Comparison of ENCODE assay signal across 21 cellular contexts in the genomic region with DNA sequence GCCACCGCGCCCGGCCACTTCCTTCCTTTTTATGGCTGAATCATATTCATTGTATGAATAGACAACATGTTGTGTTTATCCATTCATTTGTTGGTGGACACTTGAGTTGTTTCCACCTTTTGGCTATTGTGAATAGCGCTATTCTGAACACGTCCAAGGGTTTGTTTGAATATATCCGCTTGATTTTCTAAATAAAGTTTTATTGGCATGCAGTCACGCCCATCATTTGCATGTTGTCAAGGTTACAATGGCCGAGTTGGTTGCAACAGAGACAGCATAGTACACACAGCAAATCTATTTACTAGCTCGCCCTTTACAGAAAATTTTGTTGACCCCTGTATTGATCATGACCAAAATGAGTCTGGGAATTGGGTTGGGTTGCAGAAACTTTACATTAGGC.
"Had no signal": no experiment of that assay in that cellular context is flagged by ENCODE, and none has a peak within 500 bp of the region (broad histone marks: within the 10 kb centered on the region; RNA-seq: fewer than 3 reads in every experiment).

No MANE protein-coding gene starts in this region.

- H3K27ac ChIP-seq: dorsolateral prefrontal cortex, gastrocnemius medialis, lower lobe of right lung, neural progenitor cell, parathyroid adenoma, suprapubic skin, transverse colon, upper lobe of right lung, uterus had no signal

- H3K79me2 ChIP-seq: parathyroid adenoma had no signal

- ATAC-seq: gastrocnemius medialis; left ventricle myocardium superior; lower lobe of right lung; naive thymus-derived CD4-positive, alpha-beta T cell; sciatic nerve; stimulated activated naive CD8-positive, alpha-beta T cell treated with anti-CD3 and anti-CD28 coated beads, Interleukin-15, amount 100 ng/mL, for 72 hours; upper lobe of right lung had no signal

- H3K9ac ChIP-seq: neural progenitor cell, parathyroid adenoma had no signal

- H3K36me3 ChIP-seq: gastrocnemius medialis, lower lobe of right lung, neural progenitor cell, suprapubic skin, transverse colon, upper lobe of right lung, uterus had no signal

- H3K27me3 ChIP-seq: uterus had no signal

- H2AFZ ChIP-seq: neural progenitor cell, parathyroid adenoma had no signal

- DNase-seq: dorsolateral prefrontal cortex; effector CD4-positive, alpha-beta T cell; gastrocnemius medialis; head of caudate nucleus; left ventricle myocardium superior; lower lobe of right lung; naive thymus-derived CD4-positive, alpha-beta T cell; stimulated activated CD4-positive, alpha-beta T cell treated with anti-CD3 and anti-CD28 coated beads, Interleukin-12 subunit alpha, Interleukin-12 subunit beta, amount 100 ng/mL, for 4 hours; stimulated activated CD4-positive, alpha-beta T cell treated with anti-CD3 and anti-CD28 coated beads, Interleukin-1b, Interleukin-23, amount 100 ng/mL, for 48 hours; stimulated activated CD4-positive, alpha-beta T cell treated with anti-CD3 and anti-CD28 coated beads, Interleukin-4, amount 100 ng/mL, for 1 hour; stimulated activated CD8-positive, alpha-beta memory T cell treated with anti-CD3 and anti-CD28 coated beads, Interleukin-4, amount 100 ng/mL, for 48 hours; stimulated activated naive CD4-positive, alpha-beta T cell; stimulated activated naive CD8-positive, alpha-beta T cell treated with anti-CD3 and anti-CD28 coated beads, Interleukin-15, amount 100 ng/mL, for 72 hours; transverse colon; upper lobe of right lung; uterus had no signal

- H3K4me2 ChIP-seq: neural progenitor cell, smooth muscle cell had no signal

- H3K9me3 ChIP-seq: gastrocnemius medialis, lower lobe of right lung, suprapubic skin, transverse colon, upper lobe of right lung, uterus had no signal

- H3K4me3 ChIP-seq: dorsolateral prefrontal cortex, gastrocnemius medialis, lower lobe of right lung, neural progenitor cell, smooth muscle cell, suprapubic skin, transverse colon, upper lobe of right lung, uterus had no signal

- H3K4me1 ChIP-seq: gastrocnemius medialis, lower lobe of right lung, neural progenitor cell, suprapubic skin, transverse colon, upper lobe of right lung, uterus had no signal
